Comparison of ENCODE assay signal across 1 cellular context in genomic region chr1:23732363-23733224, GRCh38.
TF ChIP-seq lines count a peak whose summit lies in the region.

No MANE protein-coding gene starts in this region.

TF ChIP-seq in K562, 482 proteins besides CTCF, POLR2A, EP300 and RAD21 (continued from another document):
- TF ChIP-seq, protein P1, sequence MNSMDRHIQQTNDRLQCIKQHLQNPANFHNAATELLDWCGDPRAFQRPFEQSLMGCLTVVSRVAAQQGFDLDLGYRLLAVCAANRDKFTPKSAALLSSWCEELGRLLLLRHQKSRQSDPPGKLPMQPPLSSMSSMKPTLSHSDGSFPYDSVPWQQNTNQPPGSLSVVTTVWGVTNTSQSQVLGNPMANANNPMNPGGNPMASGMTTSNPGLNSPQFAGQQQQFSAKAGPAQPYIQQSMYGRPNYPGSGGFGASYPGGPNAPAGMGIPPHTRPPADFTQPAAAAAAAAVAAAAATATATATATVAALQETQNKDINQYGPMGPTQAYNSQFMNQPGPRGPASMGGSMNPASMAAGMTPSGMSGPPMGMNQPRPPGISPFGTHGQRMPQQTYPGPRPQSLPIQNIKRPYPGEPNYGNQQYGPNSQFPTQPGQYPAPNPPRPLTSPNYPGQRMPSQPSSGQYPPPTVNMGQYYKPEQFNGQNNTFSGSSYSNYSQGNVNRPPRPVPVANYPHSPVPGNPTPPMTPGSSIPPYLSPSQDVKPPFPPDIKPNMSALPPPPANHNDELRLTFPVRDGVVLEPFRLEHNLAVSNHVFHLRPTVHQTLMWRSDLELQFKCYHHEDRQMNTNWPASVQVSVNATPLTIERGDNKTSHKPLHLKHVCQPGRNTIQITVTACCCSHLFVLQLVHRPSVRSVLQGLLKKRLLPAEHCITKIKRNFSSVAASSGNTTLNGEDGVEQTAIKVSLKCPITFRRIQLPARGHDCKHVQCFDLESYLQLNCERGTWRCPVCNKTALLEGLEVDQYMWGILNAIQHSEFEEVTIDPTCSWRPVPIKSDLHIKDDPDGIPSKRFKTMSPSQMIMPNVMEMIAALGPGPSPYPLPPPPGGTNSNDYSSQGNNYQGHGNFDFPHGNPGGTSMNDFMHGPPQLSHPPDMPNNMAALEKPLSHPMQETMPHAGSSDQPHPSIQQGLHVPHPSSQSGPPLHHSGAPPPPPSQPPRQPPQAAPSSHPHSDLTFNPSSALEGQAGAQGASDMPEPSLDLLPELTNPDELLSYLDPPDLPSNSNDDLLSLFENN (IDR thresholded peaks at IDR 0.05; ENCODE audit: low read depth in 2 of 2, low read length in 2 of 2), result no peak
- TF ChIP-seq KLF16 (IDR thresholded peaks at IDR 0.05), result no peak
- TF ChIP-seq, protein P2, sequence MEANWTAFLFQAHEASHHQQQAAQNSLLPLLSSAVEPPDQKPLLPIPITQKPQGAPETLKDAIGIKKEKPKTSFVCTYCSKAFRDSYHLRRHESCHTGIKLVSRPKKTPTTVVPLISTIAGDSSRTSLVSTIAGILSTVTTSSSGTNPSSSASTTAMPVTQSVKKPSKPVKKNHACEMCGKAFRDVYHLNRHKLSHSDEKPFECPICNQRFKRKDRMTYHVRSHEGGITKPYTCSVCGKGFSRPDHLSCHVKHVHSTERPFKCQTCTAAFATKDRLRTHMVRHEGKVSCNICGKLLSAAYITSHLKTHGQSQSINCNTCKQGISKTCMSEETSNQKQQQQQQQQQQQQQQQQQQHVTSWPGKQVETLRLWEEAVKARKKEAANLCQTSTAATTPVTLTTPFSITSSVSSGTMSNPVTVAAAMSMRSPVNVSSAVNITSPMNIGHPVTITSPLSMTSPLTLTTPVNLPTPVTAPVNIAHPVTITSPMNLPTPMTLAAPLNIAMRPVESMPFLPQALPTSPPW (CRISPR knock-in tag; IDR thresholded peaks at IDR 0.05), result no peak
- TF ChIP-seq BHLHE40 (IDR thresholded peaks at IDR 0.05; ENCODE audit: low read length), result no peak
- TF ChIP-seq, protein P3, sequence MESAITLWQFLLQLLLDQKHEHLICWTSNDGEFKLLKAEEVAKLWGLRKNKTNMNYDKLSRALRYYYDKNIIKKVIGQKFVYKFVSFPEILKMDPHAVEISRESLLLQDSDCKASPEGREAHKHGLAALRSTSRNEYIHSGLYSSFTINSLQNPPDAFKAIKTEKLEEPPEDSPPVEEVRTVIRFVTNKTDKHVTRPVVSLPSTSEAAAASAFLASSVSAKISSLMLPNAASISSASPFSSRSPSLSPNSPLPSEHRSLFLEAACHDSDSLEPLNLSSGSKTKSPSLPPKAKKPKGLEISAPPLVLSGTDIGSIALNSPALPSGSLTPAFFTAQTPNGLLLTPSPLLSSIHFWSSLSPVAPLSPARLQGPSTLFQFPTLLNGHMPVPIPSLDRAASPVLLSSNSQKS (CRISPR knock-in tag; IDR thresholded peaks at IDR 0.05), result no peak
- no peak for TF ChIP-seq CREB3L1 (IDR thresholded peaks at IDR 0.05; ENCODE audit: borderline replicate concordance, low read depth)
- peak; percentile 73 for TF ChIP-seq MAFF (IDR thresholded peaks at IDR 0.05; ENCODE audit: low read length)
- TF ChIP-seq CHD4 (IDR thresholded peaks at IDR 0.05; ENCODE audit: insufficient read depth, insufficient replicate concordance, low read depth, low read length, poor library complexity, severe bottlenecking), result no peak
- TF ChIP-seq SRSF7 (optimal IDR thresholded peaks at IDR 0.05; ENCODE audit: low read depth, low read length), result no peak
- no peak for TF ChIP-seq NKRF (IDR thresholded peaks at IDR 0.05; ENCODE audit: borderline replicate concordance)
- no peak for TF ChIP-seq ZSCAN29 (IDR thresholded peaks at IDR 0.05)
- no peak for TF ChIP-seq DIDO1 (tag; IDR thresholded peaks at IDR 0.05; ENCODE audit: low read depth)
- TF ChIP-seq SMARCE1 (IDR thresholded peaks at IDR 0.05), result peak; percentile 55; the same call in 1 of the 2 replicates
- TF ChIP-seq CCAR2 (IDR thresholded peaks at IDR 0.05; ENCODE audit: low read depth, low read length), result no peak
- TF ChIP-seq GABPB2 (CRISPR knock-in tag; conservative IDR thresholded peaks at IDR 0.05), result no peak
- TF ChIP-seq TAF1 (IDR thresholded peaks at IDR 0.05; ENCODE audit: control insufficient read depth, extremely low read depth, insufficient read depth, low read length, severe bottlenecking), result no peak
- TF ChIP-seq TARDBP (IDR thresholded peaks at IDR 0.05), result no peak
- no peak for TF ChIP-seq TGIF2 (CRISPR knock-in tag; IDR thresholded peaks at IDR 0.05)
- TF ChIP-seq, protein P4, sequence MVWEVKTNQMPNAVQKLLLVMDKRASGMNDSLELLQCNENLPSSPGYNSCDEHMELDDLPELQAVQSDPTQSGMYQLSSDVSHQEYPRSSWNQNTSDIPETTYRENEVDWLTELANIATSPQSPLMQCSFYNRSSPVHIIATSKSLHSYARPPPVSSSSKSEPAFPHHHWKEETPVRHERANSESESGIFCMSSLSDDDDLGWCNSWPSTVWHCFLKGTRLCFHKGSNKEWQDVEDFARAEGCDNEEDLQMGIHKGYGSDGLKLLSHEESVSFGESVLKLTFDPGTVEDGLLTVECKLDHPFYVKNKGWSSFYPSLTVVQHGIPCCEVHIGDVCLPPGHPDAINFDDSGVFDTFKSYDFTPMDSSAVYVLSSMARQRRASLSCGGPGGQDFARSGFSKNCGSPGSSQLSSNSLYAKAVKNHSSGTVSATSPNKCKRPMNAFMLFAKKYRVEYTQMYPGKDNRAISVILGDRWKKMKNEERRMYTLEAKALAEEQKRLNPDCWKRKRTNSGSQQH (CRISPR knock-in tag; IDR thresholded peaks at IDR 0.05), result no peak
- no peak for TF ChIP-seq ZBED1 (IDR thresholded peaks at IDR 0.05)
- peak; percentile 54 for TF ChIP-seq SMARCA4 (IDR thresholded peaks at IDR 0.05)
- no peak for TF ChIP-seq ZNF780A (CRISPR knock-in tag; IDR thresholded peaks at IDR 0.05)
- TF ChIP-seq PYGO2 (tag; IDR thresholded peaks at IDR 0.05), result no peak
- no peak for TF ChIP-seq SREBF2 (CRISPR knock-in tag; IDR thresholded peaks at IDR 0.05)
- no peak for TF ChIP-seq SIRT6 (IDR thresholded peaks at IDR 0.05; ENCODE audit: low read depth, low read length)
- no peak for TF ChIP-seq TFAM (CRISPR knock-in tag; conservative IDR thresholded peaks at IDR 0.05)
- TF ChIP-seq, protein P5, sequence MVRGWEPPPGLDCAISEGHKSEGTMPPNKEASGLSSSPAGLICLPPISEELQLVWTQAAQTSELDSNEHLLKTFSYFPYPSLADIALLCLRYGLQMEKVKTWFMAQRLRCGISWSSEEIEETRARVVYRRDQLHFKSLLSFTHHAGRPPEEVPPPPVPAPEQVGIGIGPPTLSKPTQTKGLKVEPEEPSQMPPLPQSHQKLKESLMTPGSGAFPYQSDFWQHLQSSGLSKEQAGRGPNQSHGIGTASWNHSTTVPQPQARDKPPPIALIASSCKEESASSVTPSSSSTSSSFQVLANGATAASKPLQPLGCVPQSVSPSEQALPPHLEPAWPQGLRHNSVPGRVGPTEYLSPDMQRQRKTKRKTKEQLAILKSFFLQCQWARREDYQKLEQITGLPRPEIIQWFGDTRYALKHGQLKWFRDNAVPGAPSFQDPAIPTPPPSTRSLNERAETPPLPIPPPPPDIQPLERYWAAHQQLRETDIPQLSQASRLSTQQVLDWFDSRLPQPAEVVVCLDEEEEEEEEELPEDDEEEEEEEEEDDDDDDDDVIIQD (CRISPR knock-in tag; IDR thresholded peaks at IDR 0.05), result no peak
- TF ChIP-seq, protein P6, sequence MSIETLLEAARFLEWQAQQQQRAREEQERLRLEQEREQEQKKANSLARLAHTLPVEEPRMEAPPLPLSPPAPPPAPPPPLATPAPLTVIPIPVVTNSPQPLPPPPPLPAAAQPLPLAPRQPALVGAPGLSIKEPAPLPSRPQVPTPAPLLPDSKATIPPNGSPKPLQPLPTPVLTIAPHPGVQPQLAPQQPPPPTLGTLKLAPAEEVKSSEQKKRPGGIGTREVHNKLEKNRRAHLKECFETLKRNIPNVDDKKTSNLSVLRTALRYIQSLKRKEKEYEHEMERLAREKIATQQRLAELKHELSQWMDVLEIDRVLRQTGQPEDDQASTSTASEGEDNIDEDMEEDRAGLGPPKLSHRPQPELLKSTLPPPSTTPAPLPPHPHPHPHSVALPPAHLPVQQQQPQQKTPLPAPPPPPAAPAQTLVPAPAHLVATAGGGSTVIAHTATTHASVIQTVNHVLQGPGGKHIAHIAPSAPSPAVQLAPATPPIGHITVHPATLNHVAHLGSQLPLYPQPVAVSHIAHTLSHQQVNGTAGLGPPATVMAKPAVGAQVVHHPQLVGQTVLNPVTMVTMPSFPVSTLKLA (conservative IDR thresholded peaks at IDR 0.05), result no peak
- no peak for TF ChIP-seq MYC (IDR thresholded peaks at IDR 0.05; ENCODE audit: low read depth, low read length)
- no peak for TF ChIP-seq MYC (CRISPR knock-in tag; IDR thresholded peaks at IDR 0.05; ENCODE audit: borderline replicate concordance, low read depth)
- TF ChIP-seq POLR2B (IDR thresholded peaks at IDR 0.05; ENCODE audit: low read depth, partially characterized antibody), result no peak
- TF ChIP-seq RCOR1 (IDR thresholded peaks at IDR 0.05; ENCODE audit: borderline replicate concordance in 1 of 2, low read depth in 2 of 2, low read length in 2 of 2), result peak in 1 of 2 experiments; percentile 49; a peak in 1 of 4 replicates
- no peak for TF ChIP-seq TBP (optimal IDR thresholded peaks at IDR 0.05; ENCODE audit: low read depth, low read length)
- TF ChIP-seq CBX5 (IDR thresholded peaks at IDR 0.05; ENCODE audit: borderline replicate concordance, low read depth), result no peak
- no peak for TF ChIP-seq ZNF184 (CRISPR knock-in tag; IDR thresholded peaks at IDR 0.05)
